7 cellular contexts compared by ENCODE assay signal in the genomic region with DNA sequence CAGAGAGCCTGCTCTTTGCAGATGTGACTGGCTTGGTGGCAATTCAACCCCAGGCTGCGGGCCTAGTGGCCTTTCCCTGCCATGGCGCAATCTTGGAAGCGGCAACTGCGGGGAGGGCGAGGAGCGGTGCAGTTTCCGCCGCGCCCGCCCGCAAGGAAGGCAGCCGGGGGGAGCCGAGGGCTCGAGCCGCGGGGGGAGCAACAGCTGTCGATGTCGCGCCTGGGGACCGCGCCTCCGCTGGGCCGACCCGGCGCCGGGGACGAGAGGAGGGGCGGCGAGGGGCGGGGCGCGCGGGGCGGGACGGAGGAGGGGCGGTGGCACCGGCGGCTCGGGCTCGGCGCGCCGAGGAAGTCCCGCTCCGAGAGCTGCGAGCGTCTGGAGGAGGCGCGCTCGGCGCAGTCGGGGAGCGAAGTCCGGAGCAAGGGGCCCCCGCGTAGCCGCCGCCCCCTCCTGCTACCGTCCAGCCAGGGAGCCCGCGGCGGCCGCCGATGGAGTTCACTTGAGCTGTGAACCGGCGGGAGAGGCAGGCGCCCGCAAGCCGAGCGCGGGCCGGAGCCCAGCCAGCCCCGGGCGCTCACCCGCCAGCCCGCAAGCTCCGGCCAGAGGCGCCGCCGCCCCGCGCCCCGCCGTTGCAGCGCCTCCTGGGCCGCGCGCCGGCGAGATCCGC.
DNase-seq lines count a peak whose midpoint lies in the region; ATAC-seq and TF ChIP-seq lines count a peak whose summit lies in the region.

No MANE protein-coding gene starts in this region.

- TF ChIP-seq CTCF in epithelial cell of esophagus (IDR thresholded peaks at IDR 0.05; ENCODE audit: insufficient read depth, low read depth, low read length, missing control alignments) = no peak
- peak in 4 of 7 experiments; percentile 11 to 27 (median 26) for TF ChIP-seq CTCF in stomach (IDR thresholded peaks at IDR 0.05)

- H3K9me3 ChIP-seq in stomach = no peaks in the 10 kb centered on the region

- ATAC-seq in GM18502 (IDR thresholded peaks at IDR 0.05; ENCODE audit: poor library complexity, unreplicated experiment) (peak; percentile 76), HG02884 (IDR thresholded peaks at IDR 0.05; ENCODE audit: unreplicated experiment) (peak; percentile 54)

- TF ChIP-seq POLR2A in stomach (IDR thresholded peaks at IDR 0.05) = no peak

- intact Hi-C loops in stomach (cut with DNase I; ENCODE audit: low total_unique reads) = loop anchor here (10.0 kb wide), 1 partner anchor 499 kb away; no protein-coding TSS in a partner anchor

- peaks cover 0 to 2% (median under 1%) of the 10 kb centered on the region in 4 donors for H3K36me3 ChIP-seq in stomach

- peak; percentile 85 for DNase-seq in NCI-H2227 (lab: John Stamatoyannopoulos, UW; ENCODE audit: unreplicated experiment)
- DNase-seq in activated CD8-positive, alpha-beta memory T cell treated with anti-CD3 and anti-CD28 coated beads for 4 hours (ENCODE audit: low read depth in 2 of 2) = peak; percentile 19 to 52
- peak; percentile 72 for DNase-seq in epithelial cell of esophagus (ENCODE audit: low read depth)
- DNase-seq in mucosa of gallbladder (ENCODE audit: low spot score) = peak; percentile 78
- DNase-seq in stomach = peak; percentile 76

- 0 to 1% (median 1%) methylated on average over 16 to 90 of the region's 91 CpGs for WGBS in stomach, 5 donors

- peaks cover 0 to 22% (median 9%) of the 10 kb centered on the region in 3 donors for H3K27me3 ChIP-seq in stomach

- peaks cover 0 to 36% (median 27%) of the 10 kb centered on the region in 4 donors for H3K4me1 ChIP-seq in stomach

- no peak for TF ChIP-seq EP300 in stomach (IDR thresholded peaks at IDR 0.05)

- H3K4me3 ChIP-seq in epithelial cell of esophagus (ENCODE audit: low read length) (peak overlapping the region; percentile 93), stomach (peak overlapping the region; percentile 68 to 88 (median 79))

- peak overlapping the region; percentile 75 to 94 (median 92) for H3K27ac ChIP-seq in stomach

Comparison
In these comparisons a context has a peak if more than half of its experiments do, and no peak if none do; other contexts are left out.
1. Peak in every context shown above with its lines: DNase-seq, ATAC-seq, H3K4me3 ChIP-seq and H3K27ac ChIP-seq.